ENCODE assay signal across 9 cellular contexts in the genomic region with DNA sequence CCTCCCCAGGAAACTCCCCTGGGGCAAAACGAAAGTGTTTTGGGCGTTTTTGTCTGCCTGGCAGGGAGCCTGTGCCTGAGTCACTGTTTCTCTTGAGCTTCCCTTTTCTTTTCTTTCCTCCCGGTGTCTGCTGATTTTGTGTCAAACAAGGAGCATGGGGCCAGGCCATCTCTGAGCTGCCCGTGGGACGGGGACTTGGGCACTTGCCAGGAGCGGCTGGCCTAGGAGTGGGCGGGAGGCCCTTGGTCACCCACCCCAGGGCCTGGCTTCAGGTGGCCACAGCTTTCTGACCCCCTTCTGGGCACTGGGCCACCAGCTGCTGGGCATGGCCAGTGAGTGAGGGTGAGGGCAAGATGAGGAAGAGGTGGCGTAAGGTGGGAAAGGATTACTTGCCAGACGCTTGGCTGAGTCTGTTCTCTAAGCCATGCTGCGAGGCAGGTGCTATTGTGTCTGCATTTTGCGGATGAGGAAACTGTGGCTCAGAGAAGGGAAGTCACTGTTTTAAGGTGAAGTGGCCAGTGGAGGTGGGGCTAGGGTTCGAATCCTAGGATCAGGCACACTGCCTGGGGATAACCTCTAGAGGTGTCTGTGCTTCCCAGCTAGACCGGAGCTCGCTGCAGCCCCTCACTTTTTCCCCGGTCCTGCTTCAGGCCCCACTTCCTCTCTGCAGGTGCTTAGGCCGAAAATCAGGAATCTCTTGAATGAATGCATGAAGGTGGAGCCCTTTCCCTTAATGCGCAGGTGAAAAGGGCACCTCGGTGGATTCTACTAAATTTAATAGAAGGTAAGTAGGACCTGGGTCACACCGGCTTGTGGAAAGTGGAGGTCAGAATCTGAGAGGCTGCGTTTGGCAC.
DNase-seq lines count a peak whose midpoint lies in the region; ATAC-seq lines count a peak whose summit lies in the region.
"Had no signal": no experiment of that assay in that cellular context is flagged by ENCODE, and none has a peak within 500 bp of the region (broad histone marks: within the 10 kb centered on the region; RNA-seq: fewer than 3 reads in every experiment).

No MANE protein-coding gene starts in this region.

- H3K4me1 ChIP-seq in iPS-20b (ENCODE audit: insufficient read depth, low read length), result peaks cover 17% of the 10 kb centered on the region

- no peak for ATAC-seq in HG02840 (IDR thresholded peaks at IDR 0.05; ENCODE audit: low FRiP score, unreplicated experiment)
- ATAC-seq in HG03442 (IDR thresholded peaks at IDR 0.05; ENCODE audit: unreplicated experiment), result no peak
- no peak for ATAC-seq in HG03097 (IDR thresholded peaks at IDR 0.05; ENCODE audit: low FRiP score, unreplicated experiment)
- no peak for ATAC-seq in GM19351 (IDR thresholded peaks at IDR 0.05; ENCODE audit: unreplicated experiment)
- ATAC-seq: effector memory CD8-positive, alpha-beta T cell had no signal

- H3K9me3 ChIP-seq in iPS-20b (ENCODE audit: insufficient read depth, low read depth, low read length), result no peaks in the 10 kb centered on the region

- DNase-seq in AG08396 (ENCODE audit: low spot score) (peak; percentile 60), HCEC 1CT (peak; percentile 7)
- DNase-seq in activated CD4-positive, alpha-beta T cell treated with anti-CD3 and anti-CD28 coated beads, Interleukin-2, amount 50 U/mL, for 48 hours, result peak; percentile 12 to 19
- DNase-seq: effector memory CD8-positive, alpha-beta T cell had no signal

- no peak overlapping the region for H3K4me3 ChIP-seq in iPS-20b (ENCODE audit: low read length)

- peaks cover 15% of the 10 kb centered on the region for H3K27me3 ChIP-seq in iPS-20b (ENCODE audit: insufficient read depth, low read length)

- peak overlapping the region; percentile 28; the same call in 1 of the 2 replicates for H3K9ac ChIP-seq in iPS-20b (ENCODE audit: low read depth, low read length)

- H3K36me3 ChIP-seq in iPS-20b (ENCODE audit: insufficient read depth, low read depth, low read length), result no peaks in the 10 kb centered on the region

- H3K27ac ChIP-seq in iPS-20b (ENCODE audit: low read length), result no peak overlapping the region

Comparison
In these comparisons a context has a peak if more than half of its experiments do, and no peak if none do; other contexts are left out.
1. DNase-seq: peak in every context shown above with its lines; median percentile 60 in AG08396; 16 in activated CD4-positive, alpha-beta T cell treated with anti-CD3 and anti-CD28 coated beads, Interleukin-2, amount 50 U/mL, for 48 hours; 7 in HCEC 1CT.